Comparison of ENCODE assay signal across 11 cellular contexts in genomic region chr19:40411125-40411842, GRCh38. TPM values are rescaled to one million over a fixed set of nuclear protein-coding genes. Genes with fewer than 3 reads are reported as not detected.
DNase-seq lines count a peak whose midpoint lies in the region; ATAC-seq and TF ChIP-seq lines count a peak whose summit lies in the region.
"Had no signal": no experiment of that assay in that cellular context is flagged by ENCODE, and none has a peak within 500 bp of the region (broad histone marks: within the 10 kb centered on the region; RNA-seq: fewer than 3 reads in every experiment).

No MANE protein-coding gene starts in this region.

- TF ChIP-seq CTCF in uterus (IDR thresholded peaks at IDR 0.05): no peak

- no peak for TF ChIP-seq POLR2A in uterus (IDR thresholded peaks at IDR 0.05)

- no peaks in the 10 kb centered on the region for H3K4me1 ChIP-seq in uterus

- H3K4me3 ChIP-seq in uterus: no peak overlapping the region

- intact Hi-C loops in uterus (cut with DNase I; ENCODE audit: low total_unique reads): no loop called here

- ATAC-seq in GM21367 (IDR thresholded peaks at IDR 0.05; ENCODE audit: unreplicated experiment): no peak
- ATAC-seq: naive thymus-derived CD4-positive, alpha-beta T cell had no signal

- H3K9me3 ChIP-seq in uterus: no peaks in the 10 kb centered on the region

- H3K36me3 ChIP-seq in uterus: no peaks in the 10 kb centered on the region

- DNase-seq in RPMI8226 (peak; percentile 85), islet precursor cell (peak; percentile 53), uterus (no peak), HK-2 (ENCODE audit: unreplicated experiment) (no peak), SHP77 (lab: John Stamatoyannopoulos, UW) (no peak)
- DNase-seq: activated T-cell treated with anti-CD3 and anti-CD28 coated beads, Interleukin-2, amount 50 U/mL, for 48 hours; cerebellar nuclear complex; stimulated activated CD4-positive, alpha-beta T cell treated with anti-CD3 and anti-CD28 coated beads, Interleukin-1b, Interleukin-23, amount 100 ng/mL, for 48 hours had no signal

- peak overlapping the region; percentile 36 to 53 for H3K27ac ChIP-seq in uterus

- no peaks in the 10 kb centered on the region for H3K27me3 ChIP-seq in uterus

RNA-seq across cellular contexts. Expression of gene PRX, which starts 1.9 kb away (rescaled TPM):
- 1 to 10 TPM; 3.3 to 7.5 (median 4.8) TPM for total RNA-seq in uterus

RNA-seq across cellular contexts. Expression of gene SERTAD1, which starts 14.5 kb away (rescaled TPM):
- total RNA-seq in uterus: 10 to 100 TPM in 3 of 4 donors, 1 to 10 TPM in 1; 3.1 to 18.4 (median 15.8) TPM

RNA-seq across cellular contexts. Expression of gene HIPK4, which starts 21.3 kb away (rescaled TPM):
- total RNA-seq in uterus: under 1 TPM in 2 of 4 donors, not detected in 2; 0.40 to 0.48 TPM
- total RNA-seq: glomerular endothelial cell had no signal

RNA-seq across cellular contexts. Expression of gene SERTAD3, which starts 32.9 kb away (rescaled TPM):
- total RNA-seq in uterus: 10 to 100 TPM in 3 of 4 donors, 1 to 10 TPM in 1; 1.0 to 81.5 (median 44.7) TPM

RNA-seq across cellular contexts. Expression of gene BLVRB, which starts 54.3 kb away (rescaled TPM):
- total RNA-seq in uterus: 100 to 1,000 TPM in 2 of 4 donors, 10 to 100 TPM in 2; 51.5 to 206 (median 115) TPM

Comparison
In these comparisons a context has a peak if more than half of its experiments do, and no peak if none do; other contexts are left out.
1. DNase-seq: peak in RPMI8226 (single experiment) and islet precursor cell (single experiment); none in uterus (0 of 2), HK-2 (single experiment) and SHP77 (0 of 2).